ENCODE assay signal across 8 cellular contexts in genomic region chr5:157917909-157918809, GRCh38. TPM values are rescaled to one million over a fixed set of nuclear protein-coding genes. Genes with fewer than 3 reads are reported as not detected.
DNase-seq lines count a peak whose midpoint lies in the region; ATAC-seq and TF ChIP-seq lines count a peak whose summit lies in the region.

No MANE protein-coding gene starts in this region.

- H3K4me1 ChIP-seq in BE2C: peaks cover 34% of the 10 kb centered on the region
- peaks cover 5 to 11% of the 10 kb centered on the region in 2 donors for H3K4me1 ChIP-seq in adrenal gland (replicated peaks in 1 of 2)

- no peak for TF ChIP-seq POLR2A in adrenal gland (IDR thresholded peaks at IDR 0.05)

- intact Hi-C loops in adrenal gland (cut with DNase I): no loop called here

- DNase-seq in BE2C (peak; percentile 83), GM19238 (ENCODE audit: insufficient read length, low spot score) (peak; percentile 10), SW480 (ENCODE audit: low spot score) (peak; percentile 72), adrenal gland (peak; percentile 70 to 91 (median 83)), iPS DF 19.7 (ENCODE audit: low read depth, low spot score) (peak; percentile 40)
- peak; percentile 37 to 56 for DNase-seq in stimulated activated CD4-positive, alpha-beta T cell treated with anti-CD3 and anti-CD28 coated beads, Interleukin-15, amount 100 ng/mL, for 48 hours (ENCODE audit: low read depth in 2 of 2)

- H3K4me3 ChIP-seq in BE2C (ENCODE audit: low read depth, low read length) (no peak overlapping the region), adrenal gland (no peak overlapping the region)

- no peak for TF ChIP-seq EP300 in Ishikawa (IDR thresholded peaks at IDR 0.05; ENCODE audit: borderline replicate concordance)

- TF ChIP-seq CTCF in BE2C (IDR thresholded peaks at IDR 0.05; ENCODE audit: low read depth, low read length): peak; percentile 81
- TF ChIP-seq CTCF in adrenal gland (IDR thresholded peaks at IDR 0.05): peak; percentile 38 to 62 (median 58)

- WGBS in adrenal gland, 4 donors: 74 to 82% (median 78%) methylated on average over 8 of the region's 8 CpGs

- peak overlapping the region in 2 of 5 donors; percentile 12 to 28 for H3K27ac ChIP-seq in adrenal gland

- H3K27me3 ChIP-seq in BE2C (no peaks in the 10 kb centered on the region), adrenal gland (no peaks in the 10 kb centered on the region)

- H3K9me3 ChIP-seq in BE2C (no peaks in the 10 kb centered on the region), adrenal gland (replicated peaks in 1 of 3) (no peaks in the 10 kb centered on the region)

- H3K36me3 ChIP-seq in BE2C (no peaks in the 10 kb centered on the region), adrenal gland (replicated peaks in 1 of 2) (no peaks in the 10 kb centered on the region)

- ATAC-seq in HG02938 (IDR thresholded peaks at IDR 0.05; ENCODE audit: unreplicated experiment): no peak

- TF ChIP-seq RAD21 in Ishikawa (IDR thresholded peaks at IDR 0.05; ENCODE audit: low read depth): peak; percentile 70

TF ChIP-seq in Ishikawa, 13 proteins besides CTCF, POLR2A, EP300 and RAD21:
- no peak for TF ChIP-seq MAX (IDR thresholded peaks at IDR 0.05)
- TF ChIP-seq USF1 (IDR thresholded peaks at IDR 0.05): no peak
- TF ChIP-seq EGR1 (IDR thresholded peaks at IDR 0.05): no peak
- TF ChIP-seq NFIC (IDR thresholded peaks at IDR 0.05): no peak
- TF ChIP-seq CEBPB (IDR thresholded peaks at IDR 0.05): no peak
- TF ChIP-seq REST (IDR thresholded peaks at IDR 0.05; ENCODE audit: low read depth): no peak
- TF ChIP-seq YY1 (IDR thresholded peaks at IDR 0.05; ENCODE audit: low read depth): no peak
- TF ChIP-seq TCF12 (IDR thresholded peaks at IDR 0.05; ENCODE audit: low read depth): no peak
- no peak for TF ChIP-seq FOXM1 (IDR thresholded peaks at IDR 0.05; ENCODE audit: borderline replicate concordance, low read depth)
- no peak for TF ChIP-seq TEAD4 (IDR thresholded peaks at IDR 0.05)
- no peak for TF ChIP-seq ZBTB7A (IDR thresholded peaks at IDR 0.05; ENCODE audit: low read depth)
- TF ChIP-seq TAF1 (IDR thresholded peaks at IDR 0.05; ENCODE audit: low read depth): no peak
- TF ChIP-seq CREB1 (IDR thresholded peaks at IDR 0.05; ENCODE audit: low read depth): no peak

RNA-seq across cellular contexts. Expression of gene CLINT1, which starts 59.2 kb away (rescaled TPM):
- polyA plus RNA-seq in BE2C (2012; ENCODE audit: insufficient read depth, insufficient read length, low read depth): 106 TPM
- total RNA-seq in adrenal gland: 10 to 100 TPM; 48.3 to 76.3 (median 64.7) TPM
- 100 to 1,000 TPM in 1 of 3 donors, 10 to 100 TPM in 2; 17.1 to 101 (median 19.9) TPM for polyA plus RNA-seq in adrenal gland

Comparison
In these comparisons a context has a peak if more than half of its experiments do, and no peak if none do; other contexts are left out.
1. DNase-seq: peak in every context shown above with its lines; median percentile 83 in BE2C; 83 in adrenal gland; 72 in SW480; 46 in stimulated activated CD4-positive, alpha-beta T cell treated with anti-CD3 and anti-CD28 coated beads, Interleukin-15, amount 100 ng/mL, for 48 hours; 40 in iPS DF 19.7; 10 in GM19238.